8 cellular contexts compared by ENCODE assay signal in the genomic region with DNA sequence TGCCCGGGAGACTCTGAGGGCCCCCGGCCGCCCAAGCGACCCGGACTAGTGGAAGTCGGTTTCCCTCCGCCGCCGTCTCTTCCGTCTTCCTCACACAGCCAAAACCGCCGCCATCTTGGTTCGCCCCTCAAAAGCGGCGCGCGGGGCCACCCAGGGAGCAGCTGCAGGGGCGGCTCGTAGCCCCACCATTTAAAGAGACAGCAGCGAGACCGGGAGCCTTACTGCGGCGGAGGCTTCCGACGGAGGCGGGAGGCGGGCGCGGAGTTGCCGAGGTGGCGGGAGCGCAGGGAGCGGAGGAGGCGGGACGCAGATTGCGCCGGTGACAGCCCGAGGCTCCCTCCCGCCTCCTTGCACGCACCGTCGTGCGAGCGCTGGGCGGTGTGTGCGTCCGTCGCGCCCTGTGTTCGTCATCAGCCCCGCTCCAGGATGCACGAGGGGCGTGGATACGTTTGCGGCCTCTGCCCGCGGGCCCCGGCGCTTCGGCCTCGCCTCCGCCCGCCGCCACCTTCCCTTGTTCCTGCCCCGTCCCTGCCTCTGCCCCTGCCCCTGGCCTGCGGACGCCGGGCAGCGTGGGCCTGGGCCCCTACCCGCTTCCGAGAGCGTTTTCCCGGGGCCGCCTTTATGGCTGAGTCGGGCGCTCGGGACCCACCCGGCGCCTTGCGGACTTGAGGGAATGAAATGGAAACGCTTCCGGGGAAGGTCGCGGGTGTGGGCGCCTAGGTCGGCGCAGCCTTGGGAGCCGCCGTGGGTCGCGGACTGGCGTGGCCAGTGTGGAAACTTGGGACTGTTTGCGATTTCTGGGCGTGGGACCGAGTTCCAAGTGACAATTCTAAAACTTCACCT. TPM values are rescaled to one million over a fixed set of nuclear protein-coding genes. Genes with fewer than 3 reads are reported as not detected.
A peak's percentile ranks its signal among the peaks of the same experiment; 100 is the strongest.
DNase-seq lines count a peak whose midpoint lies in the region; ATAC-seq and TF ChIP-seq lines count a peak whose summit lies in the region.

Gene PPP4R3A, minus strand, starts transcription at position 140 of the 843 bp plus-strand sequence. CDS start 663 bp downstream, outside the sequence.

- ATAC-seq in HG02870 (IDR thresholded peaks at IDR 0.05; ENCODE audit: unreplicated experiment) (peak; percentile 80), left cardiac atrium (peak; percentile 95 to 98)

- H3K27ac Mint-ChIP-seq in progenitor cell of endocrine pancreas, result peak within 1 kb of the TSS; percentile 100

- DNase-seq in GM13976 (ENCODE audit: low spot score) (peak; percentile 98), NCI-H146 treated with DMSO at 0.1 percent for 48 hours (lab: John Stamatoyannopoulos, UW; ENCODE audit: unreplicated experiment) (peak; percentile 92), amniotic epithelial cell (ENCODE audit: low read depth) (peak; percentile 94), left cardiac atrium (peak; percentile 96), progenitor cell of endocrine pancreas (ENCODE audit: low spot score, unreplicated experiment) (peak; percentile 86), ureter (ENCODE audit: low spot score) (peak; percentile 95)

- H3K36me3 Mint-ChIP-seq in progenitor cell of endocrine pancreas (ENCODE audit: insufficient read depth), result peaks cover 7% of the 10 kb centered on the region

- H3K4me1 Mint-ChIP-seq in progenitor cell of endocrine pancreas (ENCODE audit: low read depth), result peaks cover 14% of the 10 kb centered on the region

- H3K4me3 Mint-ChIP-seq in progenitor cell of endocrine pancreas (ENCODE audit: low read depth), result peak within 1 kb of the TSS; percentile 99

- intact Hi-C loops in T-helper 1 cell treated with Interleukin-12 subunit alpha and Interleukin-12 subunit beta and Interleukin-4 antibody, amounts not matched to agents 30 ng/mL and 1 ng/mL, for 36 hours (cut with micrococcal nuclease), result loop anchor here (1.0 to 5.0 kb wide), 10 partner anchors 16 to 1602 kb away; partner anchors contain the start of genes ATXN3, RPS6KA5, TC2N and TRIP11
- intact Hi-C loops in left cardiac atrium (cut with DNase I), result no loop called here

- no peaks in the 10 kb centered on the region for H3K9me3 Mint-ChIP-seq in progenitor cell of endocrine pancreas (ENCODE audit: low read depth)

- no peaks in the 10 kb centered on the region for H3K27me3 Mint-ChIP-seq in progenitor cell of endocrine pancreas

- in situ Hi-C loops in GM13976 (cut with MboI; ENCODE audit: low sequenced_read_pairs, unreplicated experiment), result no loop called here

- TF ChIP-seq CTCF in GM13976 (IDR thresholded peaks at IDR 0.05; ENCODE audit: borderline replicate concordance, control extremely low read depth, extremely low read depth, insufficient read depth, missing control alignments), result no peak
- no peak for TF ChIP-seq CTCF in progenitor cell of endocrine pancreas (IDR thresholded peaks at IDR 0.05; ENCODE audit: unreplicated experiment)

RNA-seq across cellular contexts. Expression of gene PPP4R3A, which starts in this region (rescaled TPM):
- 137 and 141 TPM in 2 replicates for total RNA-seq in T-helper 1 cell treated with Interleukin-12 subunit alpha and Interleukin-12 subunit beta and Interleukin-4 antibody, amounts not matched to agents 30 ng/mL and 1 ng/mL, for 36 hours
- total RNA-seq in left cardiac atrium (10 to 100 TPM; 44.3 to 49.5 TPM), progenitor cell of endocrine pancreas (119 and 120 TPM in 2 replicates), ureter (110 TPM)

Comparison
In these comparisons a context has a peak if more than half of its experiments do, and no peak if none do; other contexts are left out.
1. Peak in every context shown above with its lines: DNase-seq and ATAC-seq.